8 cellular contexts compared by ENCODE assay signal in genomic region chr16:10773-11172, GRCh38. TPM values are rescaled to one million over a fixed set of nuclear protein-coding genes. Genes with fewer than 3 reads are reported as not detected.
DNase-seq lines count a peak whose midpoint lies in the region; ATAC-seq and TF ChIP-seq lines count a peak whose summit lies in the region.
"Not testable (repeated sequence)": the region's sequence is repeated elsewhere in the genome, so short reads cannot be mapped to it uniquely, and the experiment has no call there.

No MANE protein-coding gene starts in this region.

- not testable (repeated sequence) for H3K27ac ChIP-seq in esophagus squamous epithelium

- H3K36me3 Mint-ChIP-seq in IgD-negative memory B cell, natural killer cell: not testable (repeated sequence)

- not testable (repeated sequence) for DNase-seq in AG10803 (ENCODE audit: low read depth)
- peak; percentile 89 for DNase-seq in NCI-H69 (lab: John Stamatoyannopoulos, UW)
- peak; percentile 82 for DNase-seq in activated gamma-delta T cell treated with Interleukin-2 at 50 U/mL for 16 hours
- DNase-seq in esophagus squamous epithelium (lab: John Stamatoyannopoulos, UW), result peak; percentile 74
- peak; percentile 85 for DNase-seq in natural killer cell
- peak; percentile 67 for DNase-seq in stimulated activated CD8-positive, alpha-beta memory T cell treated with anti-CD3 and anti-CD28 coated beads, Interleukin-12 subunit alpha, Interleukin-12 subunit beta, amount 100 ng/mL, for 4 hours (ENCODE audit: low read depth)

- H3K9me3 ChIP-seq in esophagus squamous epithelium, result not testable (repeated sequence)

- intact Hi-C loops in esophagus squamous epithelium (cut with DNase I); natural killer cell (cut with micrococcal nuclease): not testable (repeated sequence)

- H3K27ac Mint-ChIP-seq in IgD-negative memory B cell (peak overlapping the region; percentile 35 to 93 (median 76)), natural killer cell (peak overlapping the region in 1 of 2 donors; percentile 65)

- H3K9me3 Mint-ChIP-seq in IgD-negative memory B cell, natural killer cell: not testable (repeated sequence)

- not testable (repeated sequence) for H3K4me3 ChIP-seq in AG10803 (ENCODE audit: low read length); WI38 (ENCODE audit: low read depth, low read length); esophagus squamous epithelium

- ATAC-seq in natural killer cell, result peak in 2 of 3 donors; percentile 59 to 66

- H3K4me1 ChIP-seq in esophagus squamous epithelium, result not testable (repeated sequence)

- not testable (repeated sequence) for H3K27me3 ChIP-seq in esophagus squamous epithelium

- not testable (repeated sequence) for H3K4me1 Mint-ChIP-seq in IgD-negative memory B cell, natural killer cell

- TF ChIP-seq POLR2A in esophagus squamous epithelium (IDR thresholded peaks at IDR 0.05), result not testable (repeated sequence)

- H3K27me3 Mint-ChIP-seq in IgD-negative memory B cell; natural killer cell (ENCODE audit: low read depth in 2 of 2): not testable (repeated sequence)

- WGBS in esophagus squamous epithelium, 2 donors, result no CpG with 5 or more reads among the region's 26 CpGs

- peak; percentile 31 for TF ChIP-seq CTCF in AG10803 (conservative IDR thresholded peaks at IDR 0.05; ENCODE audit: low read length)
- TF ChIP-seq CTCF in WI38 (IDR thresholded peaks at IDR 0.05; ENCODE audit: low read depth, low read length), result peak; percentile 30
- TF ChIP-seq CTCF in esophagus squamous epithelium (IDR thresholded peaks at IDR 0.05), result peak in 4 of 6 experiments; percentile 19 to 42 (median 38)
- peak; percentile 51 for TF ChIP-seq CTCF in natural killer cell (IDR thresholded peaks at IDR 0.05)

- H3K4me3 Mint-ChIP-seq in IgD-negative memory B cell, result peak overlapping the region in 3 of 4 donors; percentile 70 to 83 (median 82)
- peak overlapping the region; percentile 59 for H3K4me3 Mint-ChIP-seq in natural killer cell

- H3K36me3 ChIP-seq in esophagus squamous epithelium, result not testable (repeated sequence)

RNA-seq across cellular contexts. Expression of gene POLR3K, which starts 42.6 kb away (rescaled TPM):
- 45.2 TPM for polyA plus RNA-seq in IgD-negative memory B cell
- total RNA-seq in esophagus squamous epithelium (1 to 10 TPM; 3.1 to 8.6 (median 4.8) TPM), natural killer cell (10 to 100 TPM; 10.6 to 14.6 (median 11.3) TPM)

RNA-seq across cellular contexts. Expression of gene SNRNP25, which starts 42.9 kb away (rescaled TPM):
- 39.1 TPM for polyA plus RNA-seq in IgD-negative memory B cell
- total RNA-seq in esophagus squamous epithelium (10 to 100 TPM; 12.4 to 30.0 (median 17.9) TPM), natural killer cell (10 to 100 TPM in 2 of 3 donors, 1 to 10 TPM in 1; 6.4 to 13.4 (median 13.2) TPM)
